Comparison of ENCODE assay signal across 1 cellular context in the genomic region with DNA sequence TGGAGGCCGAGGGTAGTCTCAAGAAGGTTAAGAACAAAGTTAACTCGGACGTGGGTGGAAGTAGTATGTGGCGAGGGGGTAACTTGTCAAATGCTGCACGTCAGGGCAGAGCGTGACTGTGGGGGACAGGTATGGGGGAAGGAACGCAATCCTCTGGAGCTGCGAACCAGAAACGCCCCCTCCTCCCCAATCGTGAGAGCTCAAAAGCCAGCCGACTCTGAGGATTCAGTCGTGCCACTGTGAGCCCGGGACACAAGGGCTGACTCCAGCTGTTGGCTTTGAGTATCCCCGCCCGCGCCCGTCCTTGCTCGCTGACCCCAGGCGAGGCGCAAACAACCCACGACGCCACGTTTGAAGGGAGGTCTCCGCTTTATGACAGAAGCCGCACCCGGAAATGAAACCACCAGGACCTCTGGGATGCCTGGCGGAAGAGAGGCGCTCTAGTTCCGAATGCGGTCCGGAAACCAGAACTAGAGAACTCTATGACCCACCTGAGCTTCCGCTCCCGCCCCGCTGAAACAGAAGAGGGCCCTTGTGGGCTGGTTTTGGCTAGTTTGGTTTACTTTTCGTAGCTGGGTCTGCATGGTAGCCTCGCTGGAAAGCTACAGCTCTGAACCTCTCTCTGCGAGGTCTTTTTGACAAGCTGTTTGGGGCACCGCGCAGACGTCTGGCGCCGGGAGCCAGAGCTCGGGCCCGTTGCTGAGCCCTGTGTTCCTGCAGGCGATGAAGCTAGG.
TF ChIP-seq lines count a peak whose summit lies in the region.

Gene PEX12, minus strand, starts transcription at position 377 of the 734 bp plus-strand sequence. CDS start 550 bp downstream, outside the sequence.

TF ChIP-seq in K562, 482 proteins besides CTCF, POLR2A, EP300 and RAD21 (continued from another document):
- peak; percentile 72 for TF ChIP-seq VEZF1 (CRISPR knock-in tag; IDR thresholded peaks at IDR 0.05)
- no peak for TF ChIP-seq ILF3 (IDR thresholded peaks at IDR 0.05; ENCODE audit: borderline replicate concordance)
- TF ChIP-seq ZNF408 (CRISPR knock-in tag; IDR thresholded peaks at IDR 0.05; ENCODE audit: low read depth): no peak
- no peak for TF ChIP-seq SMAD3 (CRISPR knock-in tag; conservative IDR thresholded peaks at IDR 0.05)
